ENCODE assay signal across 1 cellular context in the genomic region with DNA sequence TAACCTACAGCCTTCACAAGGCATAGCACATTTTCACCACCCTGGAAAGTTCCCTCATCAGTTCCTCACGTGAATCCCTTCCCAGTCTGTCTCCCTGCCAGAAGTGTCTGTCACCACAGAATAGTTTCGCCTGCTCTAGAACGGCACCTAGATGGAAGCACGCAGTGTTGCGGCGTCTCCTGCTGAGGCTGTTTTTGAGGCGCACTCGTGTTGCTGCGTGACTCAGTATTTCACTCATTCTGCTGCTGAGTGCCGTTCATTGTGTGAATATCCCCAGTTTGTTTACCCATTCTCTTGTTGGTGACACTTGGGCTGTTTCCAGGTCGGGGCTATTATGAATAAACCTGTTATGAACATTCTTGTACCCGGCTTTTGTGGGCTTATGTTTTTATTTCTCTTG.
TF ChIP-seq lines count a peak whose summit lies in the region.

No MANE protein-coding gene starts in this region.

TF ChIP-seq in K562, 482 proteins besides CTCF, POLR2A, EP300 and RAD21 (continued from another document and continues in another):
- TF ChIP-seq, protein P1, sequence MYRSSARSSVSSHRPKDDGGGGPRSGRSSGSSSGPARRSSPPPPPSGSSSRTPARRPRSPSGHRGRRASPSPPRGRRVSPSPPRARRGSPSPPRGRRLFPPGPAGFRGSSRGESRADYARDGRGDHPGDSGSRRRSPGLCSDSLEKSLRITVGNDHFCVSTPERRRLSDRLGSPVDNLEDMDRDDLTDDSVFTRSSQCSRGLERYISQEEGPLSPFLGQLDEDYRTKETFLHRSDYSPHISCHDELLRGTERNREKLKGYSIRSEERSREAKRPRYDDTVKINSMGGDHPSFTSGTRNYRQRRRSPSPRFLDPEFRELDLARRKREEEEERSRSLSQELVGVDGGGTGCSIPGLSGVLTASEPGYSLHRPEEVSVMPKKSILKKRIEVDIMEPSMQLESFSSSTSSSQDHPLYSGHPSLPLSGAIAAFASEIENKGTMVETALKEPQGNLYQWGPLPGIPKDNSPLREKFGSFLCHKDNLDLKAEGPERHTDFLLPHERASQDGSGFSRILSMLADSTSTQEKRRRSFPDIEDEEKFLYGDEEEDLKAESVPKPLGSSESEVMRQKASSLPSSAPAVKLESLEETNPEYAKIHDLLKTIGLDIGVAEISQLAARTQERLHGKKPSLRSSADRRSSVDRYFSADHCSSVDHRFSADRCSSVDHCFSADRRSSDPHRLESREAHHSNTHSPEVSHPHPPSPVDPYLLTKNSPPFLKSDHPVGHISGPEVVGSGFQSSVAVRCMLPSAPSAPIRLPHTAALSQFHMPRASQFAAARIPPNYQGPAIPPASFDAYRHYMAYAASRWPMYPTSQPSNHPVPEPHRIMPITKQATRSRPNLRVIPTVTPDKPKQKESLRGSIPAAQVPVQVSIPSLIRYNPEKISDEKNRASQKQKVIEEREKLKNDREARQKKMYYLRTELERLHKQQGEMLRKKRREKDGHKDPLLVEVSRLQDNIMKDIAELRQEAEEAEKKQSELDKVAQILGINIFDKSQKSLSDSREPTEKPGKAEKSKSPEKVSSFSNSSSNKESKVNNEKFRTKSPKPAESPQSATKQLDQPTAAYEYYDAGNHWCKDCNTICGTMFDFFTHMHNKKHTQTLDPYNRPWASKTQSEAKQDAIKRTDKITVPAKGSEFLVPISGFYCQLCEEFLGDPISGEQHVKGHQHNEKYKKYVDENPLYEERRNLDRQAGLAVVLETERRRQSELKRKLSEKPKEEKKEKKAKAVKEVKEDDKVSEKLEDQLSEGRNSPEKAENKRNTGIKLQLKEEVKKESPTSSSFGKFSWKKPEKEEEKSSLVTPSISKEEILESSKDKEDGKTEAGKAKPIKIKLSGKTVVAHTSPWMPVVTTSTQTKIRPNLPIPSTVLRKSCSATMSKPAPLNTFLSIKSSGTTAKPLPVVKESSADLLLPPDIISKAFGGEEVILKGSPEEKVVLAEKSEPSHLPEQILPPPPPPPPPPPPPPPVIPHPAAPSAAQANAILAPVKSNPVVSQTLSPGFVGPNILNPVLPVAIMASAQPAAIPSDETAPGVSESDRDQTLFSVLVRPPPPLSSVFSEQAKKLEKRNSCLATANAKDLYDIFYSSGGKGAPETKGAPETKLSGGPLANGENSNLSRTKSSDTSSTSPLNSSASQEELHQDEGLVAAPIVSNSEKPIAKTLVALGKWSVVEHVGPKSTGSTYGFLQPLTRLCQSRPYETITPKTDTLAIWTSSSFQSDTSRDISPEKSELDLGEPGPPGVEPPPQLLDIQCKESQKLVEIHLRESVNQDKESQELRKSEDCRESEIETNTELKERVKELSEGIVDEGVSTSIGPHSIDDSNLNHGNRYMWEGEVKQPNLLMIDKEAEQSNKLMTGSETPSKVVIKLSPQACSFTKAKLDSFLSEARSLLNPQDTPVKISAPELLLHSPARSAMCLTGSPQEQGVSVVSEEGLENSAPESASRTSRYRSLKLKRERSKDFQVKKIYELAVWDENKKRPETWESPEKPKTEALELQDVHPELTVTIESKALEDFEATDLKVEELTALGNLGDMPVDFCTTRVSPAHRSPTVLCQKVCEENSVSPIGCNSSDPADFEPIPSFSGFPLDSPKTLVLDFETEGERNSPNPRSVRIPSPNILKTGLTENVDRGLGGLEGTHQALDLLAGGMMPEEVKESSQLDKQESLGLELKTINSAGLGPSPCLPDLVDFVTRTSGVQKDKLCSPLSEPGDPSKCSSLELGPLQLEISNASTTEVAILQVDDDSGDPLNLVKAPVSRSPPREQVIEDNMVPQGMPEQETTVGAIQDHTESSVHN (IDR thresholded peaks at IDR 0.05; ENCODE audit: borderline replicate concordance in 1 of 2, low read depth in 1 of 2): peak in 1 of 2 experiments; percentile 43; a peak in 1 of 4 replicates
- TF ChIP-seq ZNF507 (tag; conservative IDR thresholded peaks at IDR 0.05): no peak
- peak; percentile 86 for TF ChIP-seq NFE2 (IDR thresholded peaks at IDR 0.05; ENCODE audit: low read depth)
- no peak for TF ChIP-seq ZNF282 (CRISPR knock-in tag; IDR thresholded peaks at IDR 0.05)
- no peak for TF ChIP-seq EZH2 (IDR thresholded peaks at IDR 0.05; ENCODE audit: borderline replicate concordance, low read depth, low read length)
- no peak for TF ChIP-seq BMI1 (IDR thresholded peaks at IDR 0.05; ENCODE audit: low read length)
- no peak for TF ChIP-seq ZNF79 (CRISPR knock-in tag; IDR thresholded peaks at IDR 0.05; ENCODE audit: low read depth)
- no peak for TF ChIP-seq ELK1 (CRISPR knock-in tag; IDR thresholded peaks at IDR 0.05)
- TF ChIP-seq XRCC5 (IDR thresholded peaks at IDR 0.05; ENCODE audit: low read depth, low read length): no peak; the same call in 1 of the 2 replicates
- TF ChIP-seq FUS (optimal IDR thresholded peaks at IDR 0.05; ENCODE audit: low read depth, low read length): no peak
- TF ChIP-seq ZNF23 (CRISPR knock-in tag; IDR thresholded peaks at IDR 0.05): no peak
- TF ChIP-seq, protein P2, sequence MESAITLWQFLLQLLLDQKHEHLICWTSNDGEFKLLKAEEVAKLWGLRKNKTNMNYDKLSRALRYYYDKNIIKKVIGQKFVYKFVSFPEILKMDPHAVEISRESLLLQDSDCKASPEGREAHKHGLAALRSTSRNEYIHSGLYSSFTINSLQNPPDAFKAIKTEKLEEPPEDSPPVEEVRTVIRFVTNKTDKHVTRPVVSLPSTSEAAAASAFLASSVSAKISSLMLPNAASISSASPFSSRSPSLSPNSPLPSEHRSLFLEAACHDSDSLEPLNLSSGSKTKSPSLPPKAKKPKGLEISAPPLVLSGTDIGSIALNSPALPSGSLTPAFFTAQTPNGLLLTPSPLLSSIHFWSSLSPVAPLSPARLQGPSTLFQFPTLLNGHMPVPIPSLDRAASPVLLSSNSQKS (CRISPR knock-in tag; IDR thresholded peaks at IDR 0.05): no peak
- TF ChIP-seq CC2D1A (IDR thresholded peaks at IDR 0.05): no peak
- no peak for TF ChIP-seq SRSF1 (IDR thresholded peaks at IDR 0.05; ENCODE audit: low read depth, low read length)
- no peak for TF ChIP-seq HDAC8 (tag; IDR thresholded peaks at IDR 0.05)
- no peak for TF ChIP-seq KAT7 (CRISPR knock-in tag; IDR thresholded peaks at IDR 0.05; ENCODE audit: borderline replicate concordance)
- TF ChIP-seq GATAD2A (IDR thresholded peaks at IDR 0.05): no peak
- no peak for TF ChIP-seq TBL1XR1 (IDR thresholded peaks at IDR 0.05; ENCODE audit: low read length in 2 of 2)
- peak; percentile 58 for TF ChIP-seq MAFF (IDR thresholded peaks at IDR 0.05; ENCODE audit: low read length)
- TF ChIP-seq RUNX1 (IDR thresholded peaks at IDR 0.05; ENCODE audit: low read depth): no peak
- TF ChIP-seq CXXC5 (CRISPR knock-in tag; IDR thresholded peaks at IDR 0.05): peak; percentile 41
- no peak for TF ChIP-seq ESRRB (CRISPR knock-in tag; IDR thresholded peaks at IDR 0.05; ENCODE audit: borderline replicate concordance)
- TF ChIP-seq, protein P3, sequence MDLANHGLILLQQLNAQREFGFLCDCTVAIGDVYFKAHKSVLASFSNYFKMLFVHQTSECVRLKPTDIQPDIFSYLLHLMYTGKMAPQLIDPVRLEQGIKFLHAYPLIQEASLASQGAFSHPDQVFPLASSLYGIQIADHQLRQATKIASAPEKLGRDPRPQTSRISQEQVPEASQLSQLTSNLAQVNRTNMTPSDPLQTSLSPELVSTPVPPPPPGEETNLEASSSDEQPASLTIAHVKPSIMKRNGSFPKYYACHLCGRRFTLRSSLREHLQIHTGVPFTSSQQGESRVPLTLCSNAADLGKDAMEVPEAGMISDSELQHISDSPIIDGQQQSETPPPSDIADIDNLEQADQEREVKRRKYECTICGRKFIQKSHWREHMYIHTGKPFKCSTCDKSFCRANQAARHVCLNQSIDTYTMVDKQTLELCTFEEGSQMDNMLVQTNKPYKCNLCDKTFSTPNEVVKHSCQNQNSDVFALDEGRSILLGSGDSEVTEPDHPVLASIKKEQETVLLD (IDR thresholded peaks at IDR 0.05): no peak
- TF ChIP-seq ZC3H11A (IDR thresholded peaks at IDR 0.05; ENCODE audit: low read depth, low read length): no peak
- TF ChIP-seq SMARCC2 (IDR thresholded peaks at IDR 0.05; ENCODE audit: low read depth): no peak; the same call in 1 of the 2 replicates
- TF ChIP-seq CREB3 (tag; conservative IDR thresholded peaks at IDR 0.05; ENCODE audit: low read depth): no peak
- no peak for TF ChIP-seq SNIP1 (IDR thresholded peaks at IDR 0.05; ENCODE audit: low read depth)
- TF ChIP-seq SMC3 (conservative IDR thresholded peaks at IDR 0.05; ENCODE audit: insufficient read depth, low read depth, low read length): no peak
- TF ChIP-seq, protein P4, sequence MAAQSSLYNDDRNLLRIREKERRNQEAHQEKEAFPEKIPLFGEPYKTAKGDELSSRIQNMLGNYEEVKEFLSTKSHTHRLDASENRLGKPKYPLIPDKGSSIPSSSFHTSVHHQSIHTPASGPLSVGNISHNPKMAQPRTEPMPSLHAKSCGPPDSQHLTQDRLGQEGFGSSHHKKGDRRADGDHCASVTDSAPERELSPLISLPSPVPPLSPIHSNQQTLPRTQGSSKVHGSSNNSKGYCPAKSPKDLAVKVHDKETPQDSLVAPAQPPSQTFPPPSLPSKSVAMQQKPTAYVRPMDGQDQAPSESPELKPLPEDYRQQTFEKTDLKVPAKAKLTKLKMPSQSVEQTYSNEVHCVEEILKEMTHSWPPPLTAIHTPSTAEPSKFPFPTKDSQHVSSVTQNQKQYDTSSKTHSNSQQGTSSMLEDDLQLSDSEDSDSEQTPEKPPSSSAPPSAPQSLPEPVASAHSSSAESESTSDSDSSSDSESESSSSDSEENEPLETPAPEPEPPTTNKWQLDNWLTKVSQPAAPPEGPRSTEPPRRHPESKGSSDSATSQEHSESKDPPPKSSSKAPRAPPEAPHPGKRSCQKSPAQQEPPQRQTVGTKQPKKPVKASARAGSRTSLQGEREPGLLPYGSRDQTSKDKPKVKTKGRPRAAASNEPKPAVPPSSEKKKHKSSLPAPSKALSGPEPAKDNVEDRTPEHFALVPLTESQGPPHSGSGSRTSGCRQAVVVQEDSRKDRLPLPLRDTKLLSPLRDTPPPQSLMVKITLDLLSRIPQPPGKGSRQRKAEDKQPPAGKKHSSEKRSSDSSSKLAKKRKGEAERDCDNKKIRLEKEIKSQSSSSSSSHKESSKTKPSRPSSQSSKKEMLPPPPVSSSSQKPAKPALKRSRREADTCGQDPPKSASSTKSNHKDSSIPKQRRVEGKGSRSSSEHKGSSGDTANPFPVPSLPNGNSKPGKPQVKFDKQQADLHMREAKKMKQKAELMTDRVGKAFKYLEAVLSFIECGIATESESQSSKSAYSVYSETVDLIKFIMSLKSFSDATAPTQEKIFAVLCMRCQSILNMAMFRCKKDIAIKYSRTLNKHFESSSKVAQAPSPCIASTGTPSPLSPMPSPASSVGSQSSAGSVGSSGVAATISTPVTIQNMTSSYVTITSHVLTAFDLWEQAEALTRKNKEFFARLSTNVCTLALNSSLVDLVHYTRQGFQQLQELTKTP (IDR thresholded peaks at IDR 0.05; ENCODE audit: low read depth in 1 of 2, partially characterized antibody in 2 of 2): no peak
- no peak for TF ChIP-seq FOXA3 (CRISPR knock-in tag; conservative IDR thresholded peaks at IDR 0.05 in 1 of 2, IDR thresholded peaks at IDR 0.05 in 1 of 2)
- TF ChIP-seq STAT6 (CRISPR knock-in tag; IDR thresholded peaks at IDR 0.05): no peak
- TF ChIP-seq, protein P5, sequence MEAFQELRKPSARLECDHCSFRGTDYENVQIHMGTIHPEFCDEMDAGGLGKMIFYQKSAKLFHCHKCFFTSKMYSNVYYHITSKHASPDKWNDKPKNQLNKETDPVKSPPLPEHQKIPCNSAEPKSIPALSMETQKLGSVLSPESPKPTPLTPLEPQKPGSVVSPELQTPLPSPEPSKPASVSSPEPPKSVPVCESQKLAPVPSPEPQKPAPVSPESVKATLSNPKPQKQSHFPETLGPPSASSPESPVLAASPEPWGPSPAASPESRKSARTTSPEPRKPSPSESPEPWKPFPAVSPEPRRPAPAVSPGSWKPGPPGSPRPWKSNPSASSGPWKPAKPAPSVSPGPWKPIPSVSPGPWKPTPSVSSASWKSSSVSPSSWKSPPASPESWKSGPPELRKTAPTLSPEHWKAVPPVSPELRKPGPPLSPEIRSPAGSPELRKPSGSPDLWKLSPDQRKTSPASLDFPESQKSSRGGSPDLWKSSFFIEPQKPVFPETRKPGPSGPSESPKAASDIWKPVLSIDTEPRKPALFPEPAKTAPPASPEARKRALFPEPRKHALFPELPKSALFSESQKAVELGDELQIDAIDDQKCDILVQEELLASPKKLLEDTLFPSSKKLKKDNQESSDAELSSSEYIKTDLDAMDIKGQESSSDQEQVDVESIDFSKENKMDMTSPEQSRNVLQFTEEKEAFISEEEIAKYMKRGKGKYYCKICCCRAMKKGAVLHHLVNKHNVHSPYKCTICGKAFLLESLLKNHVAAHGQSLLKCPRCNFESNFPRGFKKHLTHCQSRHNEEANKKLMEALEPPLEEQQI (IDR thresholded peaks at IDR 0.05): no peak
- TF ChIP-seq CSDE1 (IDR thresholded peaks at IDR 0.05): no peak
- no peak for TF ChIP-seq MBD2 (IDR thresholded peaks at IDR 0.05; ENCODE audit: borderline replicate concordance, low read depth)
